ENCODE assay signal across 8 cellular contexts in genomic region chr1:181104790-181105133, GRCh38. TPM values are rescaled to one million over a fixed set of nuclear protein-coding genes. Genes with fewer than 3 reads are reported as not detected.
DNase-seq lines count a peak whose midpoint lies in the region; ATAC-seq and TF ChIP-seq lines count a peak whose summit lies in the region.

No MANE protein-coding gene starts in this region.

- peak; percentile 28 for ATAC-seq in HG03135 (IDR thresholded peaks at IDR 0.05; ENCODE audit: unreplicated experiment)
- no peak for ATAC-seq in naive B cell (ENCODE audit: low read depth in 2 of 2)

- peak in 8 of 56 donors; percentile 3 to 23 (median 10) for TF ChIP-seq CTCF in dorsolateral prefrontal cortex (IDR thresholded peaks at IDR 0.05 in 54 of 56, conservative IDR thresholded peaks at IDR 0.05 in 2 of 56; ENCODE audit: low read depth in 1 of 56, partially characterized antibody in 56 of 56)

- peaks cover 28 to 46% (median 43%) of the 10 kb centered on the region in 3 donors for H3K4me1 Mint-ChIP-seq in naive B cell

- in situ Hi-C loops in KBM-7 (cut with MboI; ENCODE audit: low pct_unique_long_range_greater_than_20kb, low sequenced_read_pairs), result no loop called here

- peaks cover 0 to 5% (median 0%) of the 10 kb centered on the region in 3 donors for H3K27me3 Mint-ChIP-seq in naive B cell

- DNase-seq in NCI-H1694 (lab: John Stamatoyannopoulos, UW), result peak; percentile 24
- no peak for DNase-seq in NCI-H1694 treated with DMSO at 0.1 percent for 48 hours (lab: John Stamatoyannopoulos, UW)
- peak; percentile 19 for DNase-seq in activated CD4-positive, alpha-beta T cell treated with anti-CD3 and anti-CD28 coated beads for 1 hour
- DNase-seq in dorsolateral prefrontal cortex, result peak in 2 of 10 donors; percentile 45 to 62
- DNase-seq in naive B cell, result peak; percentile 63
- no peak for DNase-seq in KBM-7

- peaks cover 0 to 3% (median 0%) of the 10 kb centered on the region in 7 donors for H3K9me3 Mint-ChIP-seq in naive B cell

- H3K27ac ChIP-seq in dorsolateral prefrontal cortex, result peak overlapping the region in 58 of 59 donors; percentile 63 to 97 (median 92)
- peak overlapping the region; percentile 81 for H3K27ac ChIP-seq in urinary bladder (ENCODE audit: low read depth)

- H3K36me3 Mint-ChIP-seq in naive B cell, result no peaks in the 10 kb centered on the region

- peak overlapping the region in 5 of 6 donors; percentile 86 to 94 (median 93) for H3K27ac Mint-ChIP-seq in naive B cell

- no peaks in the 10 kb centered on the region for H3K4me1 ChIP-seq in urinary bladder (ENCODE audit: insufficient read depth)

- H3K4me3 ChIP-seq in dorsolateral prefrontal cortex (peak overlapping the region; percentile 58 to 92 (median 81)), urinary bladder (ENCODE audit: low read depth, low read length) (peak overlapping the region; percentile 62)

- peak overlapping the region; percentile 85 to 95 (median 90) for H3K4me3 Mint-ChIP-seq in naive B cell

- H3K36me3 ChIP-seq in urinary bladder (ENCODE audit: insufficient read depth), result no peaks in the 10 kb centered on the region

- intact Hi-C loops in dorsolateral prefrontal cortex (cut with DNase I), result loop anchor here (1.0 to 5.0 kb wide), 2 partner anchors 16 to 38 kb away; partner anchors contain the start of gene IER5 (in 1 of the 2)

- under 1% methylated on average over 28 of the region's 28 CpGs for WGBS in urinary bladder

- H3K27me3 ChIP-seq in dorsolateral prefrontal cortex, result no peaks in the 10 kb centered on the region

RNA-seq across cellular contexts. Expression of gene IER5, which starts 16.3 kb away (rescaled TPM):
- total RNA-seq in dorsolateral prefrontal cortex, result 10 to 100 TPM in 118 of 120 experiments, 1 to 10 TPM in 2; 8.1 to 74.9 (median 17.6) TPM
- 10 to 100 TPM; 17.3 to 82.6 (median 34.1) TPM for polyA plus RNA-seq in naive B cell (ENCODE audit: low read depth in 6 of 6)
- 9.0 TPM for total RNA-seq in urinary bladder
- polyA plus RNA-seq in urinary bladder, result 12.7 TPM

Comparison
In these comparisons a context has a peak if more than half of its experiments do, and no peak if none do; other contexts are left out.
1. DNase-seq: peak in NCI-H1694 (single experiment), activated CD4-positive, alpha-beta T cell treated with anti-CD3 and anti-CD28 coated beads for 1 hour (single experiment) and naive B cell (single experiment); none in NCI-H1694 treated with DMSO at 0.1 percent for 48 hours (single experiment) and KBM-7 (single experiment).